15 cellular contexts compared by ENCODE assay signal in the genomic region with DNA sequence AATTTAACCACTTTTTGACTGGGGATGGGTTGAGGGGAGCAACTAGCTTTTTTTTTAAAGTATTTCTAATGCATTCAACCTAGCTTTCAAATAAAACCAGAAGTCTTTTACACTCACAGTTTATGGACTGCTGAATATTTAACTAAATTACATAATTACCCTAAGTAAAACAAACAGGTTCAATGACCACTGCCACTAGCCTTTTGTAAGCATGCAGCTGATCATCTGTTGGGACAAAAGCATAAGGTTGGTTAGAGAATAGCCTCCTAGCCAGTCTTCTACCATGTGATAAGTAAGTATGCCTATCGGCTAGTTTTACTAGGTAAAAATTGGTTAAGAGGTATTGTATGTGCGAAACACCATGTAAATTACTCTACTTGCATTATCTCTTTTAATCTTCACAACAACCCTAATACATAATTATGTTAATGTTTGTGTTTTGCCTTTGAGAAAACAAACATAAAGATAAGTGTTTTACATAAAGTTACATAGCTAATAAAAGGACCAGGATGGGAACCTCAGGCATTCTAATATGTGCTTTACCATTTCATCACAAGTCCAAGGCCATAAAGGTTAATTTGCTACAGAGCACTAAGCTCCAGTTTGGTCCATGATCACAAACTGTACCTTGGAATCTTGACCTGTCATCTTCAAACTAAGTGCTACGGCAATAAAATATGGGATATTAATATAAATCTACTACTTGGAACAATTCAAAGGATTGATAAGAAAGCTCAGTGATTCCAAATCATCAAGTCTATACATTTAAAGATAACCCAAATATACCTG. TPM values are rescaled to one million over a fixed set of nuclear protein-coding genes. Genes with fewer than 3 reads are reported as not detected.
DNase-seq lines count a peak whose midpoint lies in the region; ATAC-seq, FAIRE-seq and TF ChIP-seq lines count a peak whose summit lies in the region.
"Had no signal": no experiment of that assay in that cellular context is flagged by ENCODE, and none has a peak within 500 bp of the region (broad histone marks: within the 10 kb centered on the region; RNA-seq: fewer than 3 reads in every experiment).

No MANE protein-coding gene starts in this region.

- ATAC-seq in left lobe of liver = peak; percentile 80
- no peak for ATAC-seq in psoas muscle
- no peak for ATAC-seq in GM18909 (IDR thresholded peaks at IDR 0.05; ENCODE audit: poor library complexity, unreplicated experiment)

- FAIRE-seq in G401.6 (lab: Jason Lieb, UNC) = peak; percentile 6
- FAIRE-seq: A204.1 had no signal

- H3K9me3 ChIP-seq in psoas muscle = no peaks in the 10 kb centered on the region
- H3K9me3 ChIP-seq: BE2C, HAP-1 had no signal

- peaks cover 21% of the 10 kb centered on the region for H3K4me1 ChIP-seq in psoas muscle

- DNase-seq in NCI-H774 (lab: John Stamatoyannopoulos, UW) (peak; percentile 27), left lobe of liver (ENCODE audit: low spot score) (no peak), psoas muscle (no peak), cerebellar nuclear complex (lab: John Stamatoyannopoulos, UW) (no peak), occipital lobe (lab: John Stamatoyannopoulos, UW) (no peak)
- DNase-seq: BE2C; CD4-positive, alpha-beta memory T cell; DND-41; GF-D8; GOT3 had no signal

- WGBS in psoas muscle, 3 donors = 94 to 96% (median 95%) methylated on average over 3 of the region's 3 CpGs

- no peaks in the 10 kb centered on the region for H3K27me3 ChIP-seq in psoas muscle (ENCODE audit: insufficient read depth in 3 of 3, low read length in 2 of 3)
- H3K27me3 ChIP-seq: BE2C had no signal

- intact Hi-C loops in psoas muscle (cut with DNase I) = loop anchor here in 1 of 2 donors (5.0 kb wide), 1 partner anchor 80 kb away; no protein-coding TSS in a partner anchor

- H3K27ac ChIP-seq in psoas muscle = peak overlapping the region; percentile 39
- H3K27ac ChIP-seq: C4-2B had no signal

- TF ChIP-seq CTCF in psoas muscle (IDR thresholded peaks at IDR 0.05) = no peak

- no peak overlapping the region for H3K4me3 ChIP-seq in psoas muscle
- H3K4me3 ChIP-seq: HAP-1 had no signal

- peaks cover 0 to 17% of the 10 kb centered on the region in 2 donors for H3K36me3 ChIP-seq in psoas muscle (ENCODE audit: insufficient read depth in 1 of 2, low read depth in 1 of 2)

RNA-seq across cellular contexts. Expression of gene PFN2, which starts 13.1 kb away (rescaled TPM):
- total RNA-seq in left lobe of liver (7.5 TPM), psoas muscle (100 to 1,000 TPM; 234 to 363 (median 325) TPM), occipital lobe (459 TPM)
- polyA plus RNA-seq in psoas muscle = 100 to 1,000 TPM; 167 to 346 (median 237) TPM

Comparison
In these comparisons a context has a peak if more than half of its experiments do, and no peak if none do; other contexts are left out.
1. RNA of gene PFN2, which starts 13.1 kb away (total RNA-seq): 459 TPM in occipital lobe (single experiment) and 234 to 363 TPM in psoas muscle; 7.5 TPM in left lobe of liver (single experiment); every median in the first group is over 10 times any median in the second.